In the genomic region with DNA sequence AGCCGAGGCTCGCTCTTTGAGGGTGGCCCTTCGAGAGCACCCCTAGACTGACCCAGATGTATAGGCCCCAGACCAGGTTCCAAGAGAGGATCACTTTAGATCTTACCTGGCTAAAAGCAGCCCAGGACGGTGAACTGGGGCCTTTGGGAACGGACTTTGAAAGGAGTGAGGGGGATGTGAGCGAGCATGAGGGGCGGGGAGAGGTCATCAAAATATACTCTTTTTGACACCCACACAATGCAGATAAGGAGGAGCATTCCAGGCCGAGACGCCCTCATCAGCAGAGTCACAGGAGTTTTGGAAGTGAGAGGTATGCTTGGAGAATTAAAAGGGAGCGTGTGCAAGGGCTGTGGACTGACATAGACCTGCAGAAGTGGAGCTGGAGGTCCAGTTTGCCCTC, we compare ENCODE assay signal across 8 cellular contexts.
DNase-seq lines count a peak whose midpoint lies in the region; ATAC-seq and TF ChIP-seq lines count a peak whose summit lies in the region.

No MANE protein-coding gene starts in this region.

- DNase-seq in GM12864 (ENCODE audit: low read depth) (no peak), RWPE2 (ENCODE audit: low spot score) (no peak), fibroblast of mammary gland (ENCODE audit: low read depth) (no peak), DMS153 treated with DMSO at 0.1 percent for 48 hours (lab: John Stamatoyannopoulos, UW; ENCODE audit: unreplicated experiment) (no peak), NCI-H774 (lab: John Stamatoyannopoulos, UW) (no peak)

- no peak for TF ChIP-seq POLR2A in GM18505 (IDR thresholded peaks at IDR 0.05; ENCODE audit: borderline replicate concordance, extremely low read depth, insufficient read depth, insufficient read length)

- no peaks in the 10 kb centered on the region for H3K27me3 ChIP-seq in RWPE2 (ENCODE audit: insufficient read depth, poor library complexity, severe bottlenecking)
- H3K27me3 ChIP-seq in rectal smooth muscle tissue (ENCODE audit: control insufficient read depth, insufficient read depth, low read length): no peaks in the 10 kb centered on the region

- H3K27ac ChIP-seq in RWPE2 (ENCODE audit: poor library complexity, severe bottlenecking) (peak overlapping the region; percentile 28), rectal smooth muscle tissue (ENCODE audit: low read depth, low read length) (no peak overlapping the region)

- TF ChIP-seq CTCF in GM12864 (IDR thresholded peaks at IDR 0.05; ENCODE audit: low read depth, low read length, missing control alignments) (no peak), RWPE2 (IDR thresholded peaks at IDR 0.05; ENCODE audit: poor library complexity, severe bottlenecking) (no peak), fibroblast of mammary gland (conservative IDR thresholded peaks at IDR 0.05; ENCODE audit: control insufficient read depth, insufficient read depth, low read depth, low read length) (no peak)

- H3K4me3 ChIP-seq in GM12864 (ENCODE audit: low read depth, low read length) (peak overlapping the region; percentile 92), RWPE2 (ENCODE audit: severe bottlenecking) (peak overlapping the region; percentile 54), fibroblast of mammary gland (ENCODE audit: control insufficient read depth, low read depth, low read length) (peak overlapping the region; percentile 73), rectal smooth muscle tissue (ENCODE audit: low read length) (peak overlapping the region; percentile 65)

- H3K36me3 ChIP-seq in RWPE2 (ENCODE audit: low read depth) (peaks cover 29% of the 10 kb centered on the region), rectal smooth muscle tissue (ENCODE audit: control insufficient read depth, insufficient read depth, low read length) (no peaks in the 10 kb centered on the region)

- H3K9me3 ChIP-seq in RWPE2 (ENCODE audit: severe bottlenecking): no peaks in the 10 kb centered on the region

- H3K4me1 ChIP-seq in RWPE2 (ENCODE audit: insufficient read depth, poor library complexity, severe bottlenecking): no peaks in the 10 kb centered on the region
- no peaks in the 10 kb centered on the region for H3K4me1 ChIP-seq in rectal smooth muscle tissue (ENCODE audit: control insufficient read depth, insufficient read depth, low read length)

- H3K9ac ChIP-seq in rectal smooth muscle tissue (ENCODE audit: low read length): peak overlapping the region; percentile 59

- ATAC-seq in RWPE2 (ENCODE audit: low read depth) (no peak), GM18867 (IDR thresholded peaks at IDR 0.05; ENCODE audit: unreplicated experiment) (no peak), GM18505 (IDR thresholded peaks at IDR 0.05; ENCODE audit: unreplicated experiment) (no peak)
